29 cellular contexts compared by ENCODE assay signal in the genomic region with DNA sequence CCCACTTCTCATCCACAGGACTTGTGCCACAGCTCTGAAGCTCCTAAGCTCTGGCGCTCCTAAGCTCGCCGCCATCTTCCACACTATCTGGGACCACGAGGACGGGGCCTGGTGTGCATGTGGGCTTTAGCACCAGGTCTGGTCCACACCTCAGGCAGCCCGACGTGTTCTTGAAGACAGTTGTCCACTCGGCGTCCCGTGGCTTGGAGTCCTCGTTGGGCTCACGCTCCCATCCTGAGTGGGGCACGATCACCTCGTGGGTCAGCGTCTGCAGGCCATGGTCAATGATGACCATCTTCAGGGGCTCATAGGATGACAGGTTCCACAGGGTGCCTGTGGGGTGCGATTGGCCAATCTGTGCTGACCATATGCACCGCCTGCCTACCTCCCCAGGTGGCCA.
"Had no signal": no experiment of that assay in that cellular context is flagged by ENCODE, and none has a peak within 500 bp of the region (broad histone marks: within the 10 kb centered on the region; RNA-seq: fewer than 3 reads in every experiment).

No MANE protein-coding gene starts in this region.

- DNase-seq: activated B cell treated with CpG ODN at 0.5 μM for 24 hours; activated CD4-positive, alpha-beta memory T cell treated with anti-CD3 and anti-CD28 coated beads, Interleukin-2, amount 10 ng/mL, durations not matched to agents 7 days and 5 days; activated CD4-positive, alpha-beta T cell treated with anti-CD3 and anti-CD28 coated beads for 4 hours; activated CD4-positive, alpha-beta T cell treated with anti-CD3 and anti-CD28 coated beads, Interleukin-2, amount 10 ng/mL, durations not matched to agents 7 days and 5 days; activated CD4-positive, alpha-beta T cell treated with anti-CD3 and anti-CD28 coated beads, Interleukin-2, amount 50 U/mL, for 48 hours; activated CD4-positive, CD25-positive, alpha-beta regulatory T cell treated with anti-CD3 and anti-CD28 coated beads, Interleukin-2, amount 50 U/mL, for 72 hours; activated CD8-positive, alpha-beta memory T cell treated with anti-CD3 and anti-CD28 coated beads for 24 hours; activated CD8-positive, alpha-beta memory T cell treated with anti-CD3 and anti-CD28 coated beads, Interleukin-2, amount 10 ng/mL, durations not matched to agents 7 days and 5 days; activated CD8-positive, alpha-beta memory T cell treated with anti-CD3 and anti-CD28 coated beads, Interleukin-2, amount 50 U/mL, for 48 hours; activated CD8-positive, alpha-beta T cell treated with anti-CD3 and anti-CD28 coated beads, Interleukin-2, amount 10 ng/mL, durations not matched to agents 7 days and 5 days; activated effector memory CD4-positive, alpha-beta T cell treated with Interleukin-2 at 50 U/mL for 16 hours; activated gamma-delta T cell; activated naive CD4-positive, alpha-beta T cell treated with anti-CD3 and anti-CD28 coated beads, Interleukin-2, amount 10 ng/mL, durations not matched to agents 7 days and 5 days; activated naive CD4-positive, alpha-beta T cell treated with Interleukin-2 at 50 U/mL for 16 hours; activated naive CD8-positive, alpha-beta T cell treated with anti-CD3 and anti-CD28 coated beads, Interleukin-2, amount 10 ng/mL, durations not matched to agents 7 days and 5 days; activated naive CD8-positive, alpha-beta T cell treated with anti-CD3 and anti-CD28 coated beads, Interleukin-2, amount 50 U/mL, for 24 hours; activated T-cell treated with anti-CD3 and anti-CD28 coated beads, Interleukin-2, amount 50 U/mL, for 24 hours; activated T-cell treated with anti-CD3 and anti-CD28 coated beads, Interleukin-2, amount 50 U/mL, for 48 hours; amygdala; anterior cingulate cortex; caudate nucleus; cerebellar nuclear complex; T-helper 1 cell; T-helper 2 cell; T-helper 9 cell had no signal

- H3K27ac ChIP-seq: ascending aorta, cardiac muscle cell, VCaP had no signal

- ATAC-seq: activated CD8-positive, alpha-beta memory T cell treated with anti-CD3 and anti-CD28 coated beads, Interleukin-2, amount 10 ng/mL, durations not matched to agents 7 days and 5 days; activated CD8-positive, alpha-beta T cell treated with anti-CD3 and anti-CD28 coated beads, Interleukin-2, amount 10 ng/mL, durations not matched to agents 7 days and 5 days; activated naive CD8-positive, alpha-beta T cell treated with anti-CD3 and anti-CD28 coated beads, Interleukin-2, amount 50 U/mL, for 24 hours had no signal

- H3K4me3 ChIP-seq: ascending aorta, cardiac muscle cell had no signal

- FAIRE-seq: TTC549 had no signal

- H3K9me3 ChIP-seq: ascending aorta had no signal

- H3K27me3 ChIP-seq: ascending aorta, cardiac muscle cell had no signal
